ENCODE assay signal across 8 cellular contexts in the genomic region with DNA sequence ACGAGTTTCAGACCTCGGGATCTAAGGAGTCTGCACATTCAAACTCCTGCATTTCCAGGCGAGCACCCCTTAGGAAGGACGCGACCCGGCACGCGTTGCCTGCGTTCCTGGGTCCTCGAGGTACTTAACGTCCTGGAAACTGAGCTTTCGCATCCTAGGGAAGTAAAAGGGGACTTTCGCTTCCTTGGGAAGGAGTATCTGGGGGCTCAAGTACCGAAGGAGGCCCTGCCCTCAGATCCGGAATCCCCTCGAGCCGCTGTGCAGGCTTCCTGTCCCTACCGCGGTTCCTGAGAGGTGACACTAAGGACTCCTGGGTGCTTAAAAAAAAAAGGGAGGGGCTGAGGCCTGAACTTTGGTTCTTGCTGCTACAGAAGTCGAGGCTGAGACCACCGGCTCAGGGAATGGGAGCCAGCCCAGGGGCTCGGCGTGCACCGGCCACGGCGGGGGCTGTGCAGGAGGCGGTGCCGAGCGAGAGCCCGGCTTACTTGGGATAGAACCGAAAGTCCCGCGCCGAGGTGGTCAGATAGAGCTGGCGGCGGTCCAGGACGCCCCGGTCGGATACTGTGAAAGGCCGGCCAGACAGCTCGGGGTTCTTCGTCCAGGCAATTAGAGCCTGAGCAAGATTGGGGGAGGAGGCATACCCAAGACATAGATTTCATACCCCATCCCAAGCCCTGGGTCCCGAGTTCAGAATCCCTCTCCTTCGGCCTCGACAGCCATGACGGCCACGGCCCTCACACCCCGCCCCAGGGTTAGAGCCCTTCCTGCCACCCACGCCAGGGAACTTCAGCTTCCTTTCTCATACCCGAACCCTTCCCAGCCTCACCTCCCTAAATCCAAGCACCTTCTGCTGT. TPM values are rescaled to one million over a fixed set of nuclear protein-coding genes. Genes with fewer than 3 reads are reported as not detected.
DNase-seq lines count a peak whose midpoint lies in the region; ATAC-seq and TF ChIP-seq lines count a peak whose summit lies in the region.
"Not testable (repeated sequence)": the region's sequence is repeated elsewhere in the genome, so short reads cannot be mapped to it uniquely, and the experiment has no call there.

No MANE protein-coding gene starts in this region.

- peak overlapping the region; percentile 65 for H3K4me3 Mint-ChIP-seq in activated CD8-positive, alpha-beta memory T cell treated with anti-CD3 and anti-CD28 coated beads, Interleukin-2, amount 10 ng/mL, durations not matched to agents 7 days and 5 days
- H3K4me3 Mint-ChIP-seq in chondrocyte (ENCODE audit: unreplicated experiment): peak overlapping the region; percentile 61
- peak overlapping the region; percentile 84 to 96 (median 91) for H3K4me3 Mint-ChIP-seq in naive B cell

- not testable (repeated sequence) for DNase-seq in AG04449 (ENCODE audit: low read depth, low spot score); NT2/D1 (ENCODE audit: low read depth, low spot score); chondrocyte (ENCODE audit: low spot score); right atrium auricular region (ENCODE audit: low spot score)
- peak; percentile 53 for DNase-seq in GM13977 (ENCODE audit: low spot score)
- DNase-seq in activated CD8-positive, alpha-beta memory T cell treated with anti-CD3 and anti-CD28 coated beads, Interleukin-2, amount 10 ng/mL, durations not matched to agents 7 days and 5 days: peak; percentile 51
- peak; percentile 19 for DNase-seq in naive B cell
- DNase-seq in stimulated activated CD8-positive, alpha-beta memory T cell treated with anti-CD3 and anti-CD28 coated beads, Interleukin-4, amount 100 ng/mL, for 48 hours: peak; percentile 37

- in situ Hi-C loops in GM13977 (cut with MboI; ENCODE audit: low pct_unique_long_range_greater_than_20kb, low sequenced_read_pairs, unreplicated experiment): not testable (repeated sequence)

- not testable (repeated sequence) for H3K9me3 ChIP-seq in NT2/D1 (ENCODE audit: insufficient read depth, low read length); right atrium auricular region

- CTCF ChIA-PET in AG04449 (lab: Yijun Ruan, JAX): interaction anchor here (0.6 to 5.5 kb wide), 12 partner anchors 10 to 231 kb away, joined by 3 to 68 read pairs (median 6); a partner anchor contains a TSS
- CTCF ChIA-PET in activated CD8-positive, alpha-beta memory T cell treated with anti-CD3 and anti-CD28 coated beads, Interleukin-2, amount 10 ng/mL, durations not matched to agents 7 days and 5 days (lab: Charles Lee): interaction anchor here (1.0 to 5.6 kb wide), 10 partner anchors 11 to 174 kb away, joined by 3 to 47 read pairs (median 4); a partner anchor contains a TSS

- not testable (repeated sequence) for H3K27ac Mint-ChIP-seq in activated CD8-positive, alpha-beta memory T cell treated with anti-CD3 and anti-CD28 coated beads, Interleukin-2, amount 10 ng/mL, durations not matched to agents 7 days and 5 days; chondrocyte (ENCODE audit: unreplicated experiment)
- H3K27ac Mint-ChIP-seq in naive B cell: peak overlapping the region in 3 of 6 donors; percentile 12 to 96 (median 22)

- not testable (repeated sequence) for TF ChIP-seq CTCF in AG04449 (IDR thresholded peaks at IDR 0.05; ENCODE audit: insufficient read depth, low read length, missing control alignments); GM13977 (IDR thresholded peaks at IDR 0.05; ENCODE audit: extremely low read depth, insufficient read depth, missing control alignments); chondrocyte (IDR thresholded peaks at IDR 0.05); right atrium auricular region (IDR thresholded peaks at IDR 0.05)

- H3K9me3 Mint-ChIP-seq in activated CD8-positive, alpha-beta memory T cell treated with anti-CD3 and anti-CD28 coated beads, Interleukin-2, amount 10 ng/mL, durations not matched to agents 7 days and 5 days (ENCODE audit: low read depth); chondrocyte (ENCODE audit: low read depth); naive B cell: not testable (repeated sequence)

- H3K4me1 ChIP-seq in NT2/D1 (ENCODE audit: insufficient read depth, insufficient read length): not testable (repeated sequence)
- peaks cover 0 to 27% of the 10 kb centered on the region in 2 donors for H3K4me1 ChIP-seq in right atrium auricular region

- H3K27ac ChIP-seq in right atrium auricular region: not testable (repeated sequence)

- not testable (repeated sequence) for H3K36me3 Mint-ChIP-seq in activated CD8-positive, alpha-beta memory T cell treated with anti-CD3 and anti-CD28 coated beads, Interleukin-2, amount 10 ng/mL, durations not matched to agents 7 days and 5 days; chondrocyte (ENCODE audit: low read depth); naive B cell

- H3K9ac ChIP-seq in NT2/D1 (ENCODE audit: insufficient read length, low read depth): peak overlapping the region; percentile 51

- peaks cover 34% of the 10 kb centered on the region for H3K4me1 Mint-ChIP-seq in activated CD8-positive, alpha-beta memory T cell treated with anti-CD3 and anti-CD28 coated beads, Interleukin-2, amount 10 ng/mL, durations not matched to agents 7 days and 5 days
- not testable (repeated sequence) for H3K4me1 Mint-ChIP-seq in chondrocyte (ENCODE audit: low read depth)
- H3K4me1 Mint-ChIP-seq in naive B cell: peaks cover 15 to 37% (median 25%) of the 10 kb centered on the region in 3 donors

- peak; percentile 16 for ATAC-seq in activated CD8-positive, alpha-beta memory T cell treated with anti-CD3 and anti-CD28 coated beads, Interleukin-2, amount 10 ng/mL, durations not matched to agents 7 days and 5 days
- ATAC-seq in naive B cell (ENCODE audit: low read depth in 2 of 2): peak in 1 of 2 donors; percentile 18

- H3K4me3 ChIP-seq in AG04449 (ENCODE audit: low read depth, low read length): peak overlapping the region; percentile 50
- H3K4me3 ChIP-seq in NT2/D1 (ENCODE audit: insufficient read length, low read depth): peak overlapping the region; percentile 8
- peak overlapping the region; percentile 27 to 55 for H3K4me3 ChIP-seq in right atrium auricular region

- H3K36me3 ChIP-seq in NT2/D1 (ENCODE audit: insufficient read depth, insufficient read length, low read length) (peaks cover 30% of the 10 kb centered on the region), right atrium auricular region (peaks cover 15% of the 10 kb centered on the region)

- POLR2A ChIA-PET in AG04449 (lab: Yijun Ruan, JAX): interaction anchor here (2.0 kb wide), 1 partner anchor 39 kb away, joined by 7 read pairs; a partner anchor contains a TSS

- not testable (repeated sequence) for H3K27me3 ChIP-seq in NT2/D1 (ENCODE audit: insufficient read depth, insufficient read length); right atrium auricular region

- peaks cover 14% of the 10 kb centered on the region for H3K27me3 Mint-ChIP-seq in activated CD8-positive, alpha-beta memory T cell treated with anti-CD3 and anti-CD28 coated beads, Interleukin-2, amount 10 ng/mL, durations not matched to agents 7 days and 5 days
- H3K27me3 Mint-ChIP-seq in chondrocyte (ENCODE audit: low read depth); naive B cell: not testable (repeated sequence)

RNA-seq across cellular contexts. Expression of a gene that starts 1.7 kb away (rescaled TPM):
- total RNA-seq in activated CD8-positive, alpha-beta memory T cell treated with anti-CD3 and anti-CD28 coated beads, Interleukin-2, amount 10 ng/mL, durations not matched to agents 7 days and 5 days: not detected
- total RNA-seq in chondrocyte: not detected in 3 replicates
- total RNA-seq in right atrium auricular region: not detected
- not detected for polyA plus RNA-seq in naive B cell (ENCODE audit: low read depth in 6 of 6)

RNA-seq across cellular contexts. Expression of a gene that starts 5.5 kb away (rescaled TPM):
- not detected for total RNA-seq in activated CD8-positive, alpha-beta memory T cell treated with anti-CD3 and anti-CD28 coated beads, Interleukin-2, amount 10 ng/mL, durations not matched to agents 7 days and 5 days
- total RNA-seq in chondrocyte (not detected in 3 replicates), right atrium auricular region (not detected)
- not detected for polyA plus RNA-seq in naive B cell (ENCODE audit: low read depth in 6 of 6)

RNA-seq across cellular contexts. Expression of a gene that starts 13.1 kb away (rescaled TPM):
- total RNA-seq in activated CD8-positive, alpha-beta memory T cell treated with anti-CD3 and anti-CD28 coated beads, Interleukin-2, amount 10 ng/mL, durations not matched to agents 7 days and 5 days: not detected
- 0.56 TPM in 1 of 3 replicates, not detected in the others for total RNA-seq in chondrocyte
- not detected for total RNA-seq in right atrium auricular region
- polyA plus RNA-seq in naive B cell (ENCODE audit: low read depth in 6 of 6): not detected

RNA-seq across cellular contexts. Expression of a gene that starts 18.1 kb away (rescaled TPM):
- total RNA-seq in activated CD8-positive, alpha-beta memory T cell treated with anti-CD3 and anti-CD28 coated beads, Interleukin-2, amount 10 ng/mL, durations not matched to agents 7 days and 5 days: not detected
- 0.92 TPM in 1 of 3 replicates, not detected in the others for total RNA-seq in chondrocyte
- not detected for total RNA-seq in right atrium auricular region
- not detected for polyA plus RNA-seq in naive B cell (ENCODE audit: low read depth in 6 of 6)

RNA-seq across cellular contexts. Expression of a gene that starts 24.9 kb away (rescaled TPM):
- 100 to 1,000 TPM; 124 to 125 TPM for total RNA-seq in activated CD8-positive, alpha-beta memory T cell treated with anti-CD3 and anti-CD28 coated beads, Interleukin-2, amount 10 ng/mL, durations not matched to agents 7 days and 5 days
- total RNA-seq in chondrocyte (45.3 to 72.5 TPM (median 47.7 TPM) in 3 replicates), right atrium auricular region (10 to 100 TPM; 49.1 to 87.7 TPM)
- 10 to 100 TPM; 39.7 to 63.2 (median 50.0) TPM for polyA plus RNA-seq in naive B cell (ENCODE audit: low read depth in 6 of 6)
